29 cellular contexts compared by ENCODE assay signal in the genomic region with DNA sequence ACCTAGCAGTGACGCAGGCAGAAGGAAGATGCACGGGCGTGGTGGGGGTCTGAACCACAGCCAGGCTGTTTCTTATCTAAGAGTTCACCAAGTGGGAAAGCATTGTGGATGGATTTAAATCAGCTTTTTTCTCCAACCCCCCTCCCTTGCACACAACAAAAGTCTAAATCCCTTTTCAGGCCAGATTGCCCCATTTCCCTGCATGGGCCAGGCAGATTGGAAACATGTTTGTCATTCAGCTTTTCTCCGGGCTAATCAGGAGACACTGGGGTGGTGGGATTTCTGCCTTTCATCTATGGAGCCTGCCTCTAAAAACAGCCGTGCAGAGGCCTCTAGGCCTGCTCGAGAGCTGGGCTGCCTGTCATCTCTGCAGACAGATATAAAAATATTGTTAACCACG.
"Had no signal": no experiment of that assay in that cellular context is flagged by ENCODE, and none has a peak within 500 bp of the region (broad histone marks: within the 10 kb centered on the region; RNA-seq: fewer than 3 reads in every experiment).

No MANE protein-coding gene starts in this region.

- ATAC-seq: left ventricle myocardium superior; lower lobe of right lung; mucosa of descending colon; naive thymus-derived CD4-positive, alpha-beta T cell; psoas muscle; right cardiac atrium; stimulated activated naive B cell treated with anti-CD40 and anti-IgM and Interleukin-4, amounts not matched to agents 10 μg/mL and 1 μg/mL and 100 μg/mL, for 72 hours had no signal

- H3K27ac ChIP-seq: dorsolateral prefrontal cortex, esophagus muscularis mucosa, foreskin keratinocyte, lower lobe of right lung, ovary, psoas muscle, sigmoid colon, spleen, thoracic aorta, tibial nerve, vagina had no signal

- H3K9me3 Mint-ChIP-seq: mesothelial cell of epicardium; naive thymus-derived CD4-positive, alpha-beta T cell; nephron; stimulated activated naive B cell treated with anti-CD40 and anti-IgM and Interleukin-4, amounts not matched to agents 10 μg/mL and 1 μg/mL and 100 μg/mL, for 72 hours; stimulated activated naive CD8-positive, alpha-beta T cell treated with anti-CD3 and anti-CD28 coated beads, Interleukin-15, Interleukin-2, amounts not matched to agents 100 ng/mL and 50 ng/mL, for 24 hours had no signal

- DNase-seq: dorsolateral prefrontal cortex; effector memory CD4-positive, alpha-beta T cell; foreskin keratinocyte; hypothalamus; immature natural killer cell; islet precursor cell; kidney glomerular epithelial cell; left ventricle myocardium superior; lower lobe of right lung; mucosa of descending colon; naive thymus-derived CD4-positive, alpha-beta T cell; occipital lobe; ovary; posterior cingulate gyrus; psoas muscle; right cardiac atrium; sigmoid colon; spleen; stimulated activated CD4-positive, alpha-beta T cell treated with anti-CD3 and anti-CD28 coated beads, Interleukin-2, amount 100 ng/mL, for 48 hours; stimulated activated naive B cell treated with anti-CD40 and anti-IgM and Interleukin-4, amounts not matched to agents 10 μg/mL and 1 μg/mL and 100 μg/mL, for 72 hours had no signal

- H3K9me3 ChIP-seq: esophagus muscularis mucosa, lower lobe of right lung, mucosa of descending colon, ovary, psoas muscle, sigmoid colon, spleen, thoracic aorta, tibial nerve, vagina had no signal

- H3K27me3 Mint-ChIP-seq: stimulated activated naive CD8-positive, alpha-beta T cell treated with anti-CD3 and anti-CD28 coated beads, Interleukin-15, Interleukin-2, amounts not matched to agents 100 ng/mL and 50 ng/mL, for 24 hours had no signal

- H3K4me1 Mint-ChIP-seq: immature natural killer cell; stimulated activated naive B cell treated with anti-CD40 and anti-IgM and Interleukin-4, amounts not matched to agents 10 μg/mL and 1 μg/mL and 100 μg/mL, for 72 hours had no signal

- FAIRE-seq: colon, endothelial cell of umbilical vein had no signal

- H3K27ac Mint-ChIP-seq: immature natural killer cell; mesothelial cell of epicardium; naive thymus-derived CD4-positive, alpha-beta T cell; stimulated activated naive B cell treated with anti-CD40 and anti-IgM and Interleukin-4, amounts not matched to agents 10 μg/mL and 1 μg/mL and 100 μg/mL, for 72 hours; stimulated activated naive CD8-positive, alpha-beta T cell treated with anti-CD3 and anti-CD28 coated beads, Interleukin-15, Interleukin-2, amounts not matched to agents 100 ng/mL and 50 ng/mL, for 24 hours had no signal

- H3K4me1 ChIP-seq: foreskin keratinocyte, psoas muscle, sigmoid colon, tibial nerve, vagina had no signal

- H3K36me3 ChIP-seq: esophagus muscularis mucosa, lower lobe of right lung, ovary, sigmoid colon, spleen, thoracic aorta, tibial nerve, vagina had no signal

- H3K36me3 Mint-ChIP-seq: immature natural killer cell; mesothelial cell of epicardium; naive thymus-derived CD4-positive, alpha-beta T cell; stimulated activated naive B cell treated with anti-CD40 and anti-IgM and Interleukin-4, amounts not matched to agents 10 μg/mL and 1 μg/mL and 100 μg/mL, for 72 hours had no signal

- H3K4me3 ChIP-seq: dorsolateral prefrontal cortex, esophagus muscularis mucosa, lower lobe of right lung, mucosa of descending colon, ovary, psoas muscle, sigmoid colon, spleen, thoracic aorta, tibial nerve, vagina had no signal

- H3K27me3 ChIP-seq: foreskin keratinocyte, ovary, sigmoid colon, spleen, tibial nerve, vagina had no signal

- H3K4me3 Mint-ChIP-seq: immature natural killer cell; mesothelial cell of epicardium; naive thymus-derived CD4-positive, alpha-beta T cell; nephron; stimulated activated naive B cell treated with anti-CD40 and anti-IgM and Interleukin-4, amounts not matched to agents 10 μg/mL and 1 μg/mL and 100 μg/mL, for 72 hours; stimulated activated naive CD8-positive, alpha-beta T cell treated with anti-CD3 and anti-CD28 coated beads, Interleukin-15, Interleukin-2, amounts not matched to agents 100 ng/mL and 50 ng/mL, for 24 hours had no signal
